Comparison of ENCODE assay signal across 18 cellular contexts in genomic region chr13:67549331-67549730, GRCh38.
DNase-seq lines count a peak whose midpoint lies in the region; TF ChIP-seq lines count a peak whose summit lies in the region.
"Had no signal": no experiment of that assay in that cellular context is flagged by ENCODE, and none has a peak within 500 bp of the region (broad histone marks: within the 10 kb centered on the region; RNA-seq: fewer than 3 reads in every experiment).

No MANE protein-coding gene starts in this region.

- no peaks in the 10 kb centered on the region for H3K9me3 ChIP-seq in WERI-Rb-1 (ENCODE audit: severe bottlenecking)

- H3K36me3 Mint-ChIP-seq in type B pancreatic cell = no peaks in the 10 kb centered on the region

- H3K4me1 Mint-ChIP-seq in type B pancreatic cell (ENCODE audit: unreplicated experiment) = no peaks in the 10 kb centered on the region

- H3K36me3 ChIP-seq in WERI-Rb-1 = no peaks in the 10 kb centered on the region

- H3K27me3 Mint-ChIP-seq in type B pancreatic cell = no peaks in the 10 kb centered on the region
- H3K27me3 Mint-ChIP-seq: CD4-positive, alpha-beta T cell; progenitor cell of endocrine pancreas had no signal

- TF ChIP-seq CTCF in WERI-Rb-1 (IDR thresholded peaks at IDR 0.05; ENCODE audit: low read depth, low read length) = no peak
- TF ChIP-seq CTCF in type B pancreatic cell (conservative IDR thresholded peaks at IDR 0.05) = no peak

- no peaks in the 10 kb centered on the region for H3K9me3 Mint-ChIP-seq in type B pancreatic cell

- H3K27ac ChIP-seq in WERI-Rb-1 = no peak overlapping the region
- H3K27ac ChIP-seq: epithelial cell of prostate, PC-9 had no signal

- H3K4me3 ChIP-seq in skeletal muscle cell (ENCODE audit: low read depth, low read length) (no peak overlapping the region), WERI-Rb-1 (ENCODE audit: low read depth, low read length) (no peak overlapping the region)
- H3K4me3 ChIP-seq: GM12878, PC-9 had no signal

- no peaks in the 10 kb centered on the region for H3K27me3 ChIP-seq in WERI-Rb-1 (ENCODE audit: insufficient read depth, low read depth, severe bottlenecking)

- DNase-seq in KBM-7 = peak; percentile 9
- peak; percentile 27 for DNase-seq in SK-MEL-5 (ENCODE audit: low read depth, low spot score)
- DNase-seq in fibroblast of gingiva (ENCODE audit: low read depth) = peak; percentile 66
- peak; percentile 71 for DNase-seq in skeletal muscle cell (ENCODE audit: low read depth)
- no peak for DNase-seq in AG20443 (ENCODE audit: low spot score)
- DNase-seq in WERI-Rb-1 = no peak
- no peak for DNase-seq in type B pancreatic cell (ENCODE audit: extremely low spot score, unreplicated experiment)
- DNase-seq: activated CD4-positive, alpha-beta T cell treated with anti-CD3 and anti-CD28 coated beads for 48 hours; activated naive CD4-positive, alpha-beta T cell treated with anti-CD3 and anti-CD28 coated beads, Interleukin-2, amount 50 U/mL, for 16 hours; activated T-cell treated with anti-CD3 and anti-CD28 coated beads for 4 hours; CD4-positive, alpha-beta T cell; NCI-H1436 treated with DMSO at 0.1 percent for 48 hours; NCI-H446 treated with DMSO at 0.1 percent for 48 hours; PC-9; T-helper 2 cell had no signal

- no peak overlapping the region for H3K4me3 Mint-ChIP-seq in type B pancreatic cell
- H3K4me3 Mint-ChIP-seq: CD4-positive, alpha-beta T cell had no signal

- no peak overlapping the region for H3K27ac Mint-ChIP-seq in type B pancreatic cell
- H3K27ac Mint-ChIP-seq: CD4-positive, alpha-beta T cell; progenitor cell of endocrine pancreas had no signal

- in situ Hi-C loops in KBM-7 (cut with MboI; ENCODE audit: low pct_unique_long_range_greater_than_20kb, low sequenced_read_pairs) = no loop called here
- in situ Hi-C loops in SK-MEL-5 (cut with HindIII; ENCODE audit: low pct_unique_long_range_greater_than_20kb, low sequenced_read_pairs) = no loop called here

Comparison
In these comparisons a context has a peak if more than half of its experiments do, and no peak if none do; other contexts are left out.
1. DNase-seq: peak in KBM-7 (single experiment), SK-MEL-5 (single experiment), fibroblast of gingiva (single experiment) and skeletal muscle cell (single experiment); none in AG20443 (single experiment), WERI-Rb-1 (single experiment) and type B pancreatic cell (single experiment).